18 cellular contexts compared by ENCODE assay signal in the genomic region with DNA sequence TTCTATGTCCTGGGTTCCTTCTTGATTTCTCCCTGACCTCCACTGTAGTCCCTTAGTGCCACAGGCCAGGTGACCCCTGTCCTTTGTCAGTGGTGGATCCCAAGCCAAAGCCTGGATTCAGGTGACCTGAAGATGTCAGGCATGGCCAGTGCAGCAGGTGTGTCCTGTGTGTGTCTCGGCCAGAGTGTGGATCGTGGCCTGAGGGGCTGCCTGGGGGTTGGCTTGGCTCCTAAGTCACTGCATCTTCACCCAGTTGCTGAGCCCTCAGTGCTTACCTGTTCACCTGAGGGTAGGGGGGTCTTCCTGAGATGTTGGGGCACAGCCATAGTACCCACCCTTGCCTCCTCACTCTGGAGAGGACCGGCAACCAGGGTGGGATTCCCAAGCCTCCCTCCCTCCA.
DNase-seq lines count a peak whose midpoint lies in the region; ATAC-seq and TF ChIP-seq lines count a peak whose summit lies in the region.
"Had no signal": no experiment of that assay in that cellular context is flagged by ENCODE, and none has a peak within 500 bp of the region (broad histone marks: within the 10 kb centered on the region; RNA-seq: fewer than 3 reads in every experiment).

No MANE protein-coding gene starts in this region.

- H3K27me3 ChIP-seq in IMR-90 (ENCODE audit: control insufficient read depth, insufficient read depth, low read length) (no peaks in the 10 kb centered on the region; the same call in 1 of the 2 replicates), neural progenitor cell (peaks cover 12% of the 10 kb centered on the region), prostate gland (replicated peaks; ENCODE audit: insufficient read depth) (no peaks in the 10 kb centered on the region), H7 (ENCODE audit: control insufficient read depth, insufficient read depth, low read length) (no peaks in the 10 kb centered on the region)

- peaks cover 2% of the 10 kb centered on the region; the same call in 1 of the 2 replicates for H3K4me1 ChIP-seq in IMR-90 (ENCODE audit: control insufficient read depth, insufficient read depth, low read length)
- H3K4me1 ChIP-seq in neural progenitor cell = peaks cover 9% of the 10 kb centered on the region
- H3K4me1 ChIP-seq in prostate gland (replicated peaks) = no peaks in the 10 kb centered on the region
- H3K4me1 ChIP-seq: A549 had no signal

- H3K14ac ChIP-seq in IMR-90 (replicated peaks; ENCODE audit: low read depth, low read length) = no peak overlapping the region

- H4K8ac ChIP-seq in IMR-90 (ENCODE audit: low read depth in 2 of 2, low read length in 2 of 2) = no peak overlapping the region

- H3K27ac ChIP-seq in IMR-90 (ENCODE audit: insufficient read depth, low read length) (no peak overlapping the region), neural progenitor cell (no peak overlapping the region), prostate gland (peak overlapping the region; percentile 33 to 59)
- H3K27ac ChIP-seq: 22Rv1, A549, C4-2B had no signal

- intact Hi-C loops in IMR-90 (cut with micrococcal nuclease) = no loop called here
- intact Hi-C loops in prostate gland (cut with DNase I) = no loop called here

- no CpG with 5 or more reads among the region's 3 CpGs for WGBS in IMR-90 (ENCODE audit: extremely low coverage in 2 of 2, insufficient read length in 1 of 2), 2 experiments
- WGBS in prostate gland = 83% methylated on average over 3 of the region's 3 CpGs

- no peak for TF ChIP-seq RAD21 in IMR-90 (IDR thresholded peaks at IDR 0.05; ENCODE audit: low read length)

- H3K18ac ChIP-seq in IMR-90 (ENCODE audit: low read depth, low read length) = no peak overlapping the region

- no peaks in the 10 kb centered on the region for H3K36me3 Mint-ChIP-seq in activated naive CD4-positive, alpha-beta T cell treated with anti-CD3 and anti-CD28 coated beads, Interleukin-2, amount 10 ng/mL, durations not matched to agents 7 days and 5 days
- no peaks in the 10 kb centered on the region for H3K36me3 Mint-ChIP-seq in neural progenitor cell
- H3K36me3 Mint-ChIP-seq: CD4-positive, alpha-beta memory T cell had no signal

- ATAC-seq in IMR-90 (ENCODE audit: low read depth) = no peak

- H3K4me2 ChIP-seq in IMR-90 (ENCODE audit: low read depth, low read length) (no peak overlapping the region), neural progenitor cell (peak overlapping the region; percentile 21)
- H3K4me2 ChIP-seq: A549 had no signal

- no peaks in the 10 kb centered on the region for H3K9me3 Mint-ChIP-seq in activated naive CD4-positive, alpha-beta T cell treated with anti-CD3 and anti-CD28 coated beads, Interleukin-2, amount 10 ng/mL, durations not matched to agents 7 days and 5 days
- H3K9me3 Mint-ChIP-seq in neural progenitor cell = no peaks in the 10 kb centered on the region
- H3K9me3 Mint-ChIP-seq: CD4-positive, alpha-beta memory T cell; H9 had no signal

- H3K4me3 Mint-ChIP-seq in activated naive CD4-positive, alpha-beta T cell treated with anti-CD3 and anti-CD28 coated beads, Interleukin-2, amount 10 ng/mL, durations not matched to agents 7 days and 5 days = no peak overlapping the region
- no peak overlapping the region for H3K4me3 Mint-ChIP-seq in neural progenitor cell
- H3K4me3 Mint-ChIP-seq: CD4-positive, alpha-beta memory T cell; H9 had no signal

- H4K5ac ChIP-seq in IMR-90 (ENCODE audit: low read depth, low read length) = no peak overlapping the region

- no peak overlapping the region for H3K4me3 ChIP-seq in IMR-90 (ENCODE audit: insufficient read depth, low read depth, low read length)
- no peak overlapping the region for H3K4me3 ChIP-seq in neural progenitor cell
- H3K4me3 ChIP-seq in prostate gland = no peak overlapping the region
- H3K4me3 ChIP-seq in H7 (ENCODE audit: insufficient read depth, low read depth, low read length) = no peak overlapping the region
- H3K4me3 ChIP-seq: A549 had no signal

- no peak overlapping the region for H3K56ac ChIP-seq in IMR-90 (ENCODE audit: extremely low read depth, insufficient read depth, low read length)

- peaks cover 4% of the 10 kb centered on the region for H3F3A ChIP-seq in neural progenitor cell (ENCODE audit: low read depth)

- H2BK120ac ChIP-seq in IMR-90 (ENCODE audit: low read depth, low read length) = no peak overlapping the region

- no peaks in the 10 kb centered on the region for H3K4me1 Mint-ChIP-seq in activated naive CD4-positive, alpha-beta T cell treated with anti-CD3 and anti-CD28 coated beads, Interleukin-2, amount 10 ng/mL, durations not matched to agents 7 days and 5 days
- no peaks in the 10 kb centered on the region for H3K4me1 Mint-ChIP-seq in neural progenitor cell
- H3K4me1 Mint-ChIP-seq: CD4-positive, alpha-beta memory T cell had no signal

- H2AFZ ChIP-seq in IMR-90 (replicated peaks; ENCODE audit: low read length, poor library complexity) (no peak overlapping the region), neural progenitor cell (replicated peaks) (no peak overlapping the region)

- H3K23ac ChIP-seq in IMR-90 (ENCODE audit: low read depth, low read length) = no peak overlapping the region; the same call in 1 of the 2 replicates

- H2BK15ac ChIP-seq in IMR-90 (ENCODE audit: low read depth, low read length) = no peak overlapping the region

- CTCF ChIA-PET in activated naive CD4-positive, alpha-beta T cell treated with anti-CD3 and anti-CD28 coated beads, Interleukin-2, amount 10 ng/mL, durations not matched to agents 7 days and 5 days (lab: Charles Lee) = no interaction called here
- CTCF ChIA-PET in IMR-90 (lab: Yijun Ruan, JAX) = no interaction called here

- H3K36me3 ChIP-seq in IMR-90 (ENCODE audit: control insufficient read depth, insufficient read depth, low read length) (peaks cover 2% of the 10 kb centered on the region; the same call in 1 of the 2 replicates), neural progenitor cell (no peaks in the 10 kb centered on the region), prostate gland (no peaks in the 10 kb centered on the region), H7 (replicated peaks; ENCODE audit: control insufficient read depth, insufficient read depth, low read length) (no peaks in the 10 kb centered on the region)

- peak overlapping the region; percentile 15 for H2AK9ac ChIP-seq in IMR-90 (replicated peaks; ENCODE audit: low read depth, low read length, poor library complexity)

- peaks cover 17% of the 10 kb centered on the region for H3K27me3 Mint-ChIP-seq in activated naive CD4-positive, alpha-beta T cell treated with anti-CD3 and anti-CD28 coated beads, Interleukin-2, amount 10 ng/mL, durations not matched to agents 7 days and 5 days
- H3K27me3 Mint-ChIP-seq in neural progenitor cell (ENCODE audit: insufficient read depth, low read depth) = peaks cover 16% of the 10 kb centered on the region

- no peak overlapping the region for H2BK5ac ChIP-seq in IMR-90 (ENCODE audit: low read depth, low read length, poor library complexity, severe bottlenecking)

- DNase-seq in activated naive CD4-positive, alpha-beta T cell treated with anti-CD3 and anti-CD28 coated beads, Interleukin-2, amount 10 ng/mL, durations not matched to agents 7 days and 5 days = peak; percentile 14
- no peak for DNase-seq in activated naive CD4-positive, alpha-beta T cell (lab: John Stamatoyannopoulos, UW)
- DNase-seq in IMR-90 (no peak), neural progenitor cell (ENCODE audit: low spot score) (no peak), prostate gland (ENCODE audit: low spot score) (no peak), SKM-1 treated with dmso at 0.1 percent for 144 hours (lab: John Stamatoyannopoulos, UW; ENCODE audit: unreplicated experiment) (no peak), H7 (no peak)
- no peak for DNase-seq in stimulated activated CD4-positive, alpha-beta T cell treated with anti-CD3 and anti-CD28 coated beads, Interleukin-2, amount 100 ng/mL, for 48 hours
- DNase-seq: AML-193; Calu3; CD4-positive, alpha-beta memory T cell; DMS79 treated with DMSO at 0.1 percent for 48 hours; GF-D8; GOT3; H9 had no signal

- peaks cover 3% of the 10 kb centered on the region; the same call in 1 of the 2 replicates for H3K9me1 ChIP-seq in IMR-90 (ENCODE audit: insufficient read depth, low read length)

- no peak overlapping the region for H3K4ac ChIP-seq in IMR-90 (ENCODE audit: low read depth, low read length)

- POLR2A ChIA-PET in IMR-90 (lab: Charles Lee; ENCODE audit: unreplicated experiment) = no interaction called here

- no peaks in the 10 kb centered on the region for H3K79me1 ChIP-seq in IMR-90 (ENCODE audit: low read depth in 1 of 2, low read length in 2 of 2)

- H3K9me3 ChIP-seq in IMR-90 (ENCODE audit: control insufficient read depth, insufficient read depth, low read length) (no peaks in the 10 kb centered on the region), neural progenitor cell (ENCODE audit: low read depth) (no peaks in the 10 kb centered on the region), prostate gland (no peaks in the 10 kb centered on the region)
- H3K9me3 ChIP-seq: A549 had no signal

- no peaks in the 10 kb centered on the region for H4K20me1 ChIP-seq in IMR-90 (ENCODE audit: insufficient read depth, low read length)
- no peaks in the 10 kb centered on the region for H4K20me1 ChIP-seq in neural progenitor cell (ENCODE audit: low read depth)

- H4K91ac ChIP-seq in IMR-90 (ENCODE audit: insufficient read depth, low read depth, low read length) = no peak overlapping the region

- no peak overlapping the region for H2BK20ac ChIP-seq in IMR-90 (ENCODE audit: low read depth, low read length)

- no peaks in the 10 kb centered on the region for H3K79me2 ChIP-seq in neural progenitor cell (ENCODE audit: low read depth)

- no TSS peak for BruUV-seq in IMR-90 (replicated peaks; lab: Mats Ljungman, UMichigan)

- no peak for TF ChIP-seq POLR2A in IMR-90 (IDR thresholded peaks at IDR 0.05; ENCODE audit: low read depth, low read length)
- no peak for TF ChIP-seq POLR2A in prostate gland (IDR thresholded peaks at IDR 0.05)

- TF ChIP-seq CTCF in IMR-90 (conservative IDR thresholded peaks at IDR 0.05; ENCODE audit: low read depth, low read length) = no peak
- TF ChIP-seq CTCF in neural progenitor cell (IDR thresholded peaks at IDR 0.05) = no peak
- no peak for TF ChIP-seq CTCF in prostate gland (IDR thresholded peaks at IDR 0.05)

- in situ Hi-C loops in IMR-90 (cut with MboI; ENCODE audit: low sequenced_read_pairs) = no loop called here

- H3K9ac ChIP-seq in IMR-90 (ENCODE audit: low read depth, low read length) (no peak overlapping the region), neural progenitor cell (no peak overlapping the region)

- H3K27ac Mint-ChIP-seq in activated naive CD4-positive, alpha-beta T cell treated with anti-CD3 and anti-CD28 coated beads, Interleukin-2, amount 10 ng/mL, durations not matched to agents 7 days and 5 days = no peak overlapping the region
- H3K27ac Mint-ChIP-seq in neural progenitor cell = no peak overlapping the region
- H3K27ac Mint-ChIP-seq: CD4-positive, alpha-beta memory T cell had no signal

- dilution Hi-C loops in IMR-90 (cut with HindIII; ENCODE audit: low sequenced_read_pairs, unreplicated experiment) = no loop called here

- 0 out of 2 replicates have a peak overlapping the region, but pooled peaks have one; percentile 17 for H2AK5ac ChIP-seq in IMR-90 (ENCODE audit: low read depth, low read length)

Comparison
In these comparisons a context has a peak if more than half of its experiments do, and no peak if none do; other contexts are left out.
1. H3K27ac ChIP-seq: peak in prostate gland (2 of 2); none in IMR-90 (single experiment) and neural progenitor cell (single experiment).